Comparison of ENCODE assay signal across 35 cellular contexts in genomic region chr6:138018297-138018696, GRCh38.
DNase-seq lines count a peak whose midpoint lies in the region; ATAC-seq, FAIRE-seq and TF ChIP-seq lines count a peak whose summit lies in the region.
"Had no signal": no experiment of that assay in that cellular context is flagged by ENCODE, and none has a peak within 500 bp of the region (broad histone marks: within the 10 kb centered on the region; RNA-seq: fewer than 3 reads in every experiment).

No MANE protein-coding gene starts in this region.

- H3K4me3 ChIP-seq in HepG2 (replicated peaks in 1 of 3; ENCODE audit: insufficient read depth in 1 of 3, low read depth in 2 of 3, low read length in 3 of 3) (no peak overlapping the region), right lobe of liver (no peak overlapping the region), Caco-2 (ENCODE audit: low read depth, low read length) (no peak overlapping the region), esophagus muscularis mucosa (no peak overlapping the region)
- H3K4me3 ChIP-seq: A549; BLaER1; BLaER1 treated with 17β-estradiol and CSF1 and Interleukin-3, amounts not matched to agents 10 nM and 100 nM had no signal

- H3K4me3 Mint-ChIP-seq in Caco-2 (ENCODE audit: unreplicated experiment): peak overlapping the region; percentile 48
- H3K4me3 Mint-ChIP-seq: B cell; CD14-positive monocyte; CD4-positive, alpha-beta memory T cell; CD4-positive, alpha-beta T cell; CD4-positive, CD25-positive, alpha-beta regulatory T cell; CD8-positive, alpha-beta memory T cell; CD8-positive, alpha-beta T cell had no signal

- H3K79me2 ChIP-seq in HepG2 (ENCODE audit: insufficient read depth, low read length): no peaks in the 10 kb centered on the region

- in situ Hi-C loops in HepG2 (cut with HindIII; ENCODE audit: extremely low pct_ligation_motif_present, low pct_unique_long_range_greater_than_20kb): no loop called here

- BruUV-seq in HepG2 (replicated peaks; lab: Mats Ljungman, UMichigan) (no TSS peak), Caco-2 (replicated peaks; lab: Mats Ljungman, UMichigan) (no TSS peak)

- CTCF ChIA-PET in HepG2 (lab: Yijun Ruan, JAX; ENCODE audit: low intra/inter-chr PET ratio, low total read pairs) (no interaction called here), Caco-2 (lab: Charles Lee) (no interaction called here)

- H3K9me3 ChIP-seq in HepG2 (ENCODE audit: low read length) (no peaks in the 10 kb centered on the region), right lobe of liver (no peaks in the 10 kb centered on the region), Caco-2 (0 out of 2 replicates have a peak, but pooled peaks cover 5% of the 10 kb centered on the region), esophagus muscularis mucosa (no peaks in the 10 kb centered on the region)
- H3K9me3 ChIP-seq: A549, BE2C had no signal

- no peaks in the 10 kb centered on the region for H4K20me1 ChIP-seq in HepG2 (ENCODE audit: insufficient read depth, low read length)
- H4K20me1 ChIP-seq: BLaER1; BLaER1 treated with 17β-estradiol and CSF1 and Interleukin-3, amounts not matched to agents 10 nM and 100 nM had no signal

- TF ChIP-seq CTCF in HepG2 (CRISPR knock-in tag; IDR thresholded peaks at IDR 0.05) (no peak), right lobe of liver (IDR thresholded peaks at IDR 0.05) (no peak), Caco-2 (IDR thresholded peaks at IDR 0.05; ENCODE audit: insufficient read depth in 1 of 2, low read depth in 1 of 2, low read length in 1 of 2, severe bottlenecking in 1 of 2, unreplicated experiment in 1 of 2) (no peak), esophagus muscularis mucosa (IDR thresholded peaks at IDR 0.05) (no peak)

- DNase-seq in HepG2 (ENCODE audit: low spot score) (peak; percentile 20), right lobe of liver (no peak), Caco-2 (peak; percentile 45 to 59), GM12892 (ENCODE audit: insufficient read length) (no peak), esophagus muscularis mucosa (ENCODE audit: extremely low spot score) (peak; percentile 45), frontal cortex (ENCODE audit: low spot score in 2 of 2) (no peak)
- no peak for DNase-seq in stimulated activated CD4-positive, alpha-beta T cell treated with anti-CD3 and anti-CD28 coated beads, Interleukin-12 subunit alpha, Interleukin-12 subunit beta, amount 100 ng/mL, for 4 hours
- DNase-seq: 8988T; ACHN; AML-193; BE2C; C1 segment of cervical spinal cord; Calu3; CD4-positive, alpha-beta memory T cell; CD4-positive, alpha-beta T cell; CD4-positive, CD25-positive, alpha-beta regulatory T cell; CD8-positive, alpha-beta memory T cell; CD8-positive, alpha-beta T cell; COR-L47; DMS 273 treated with DMSO at 0.1 percent for 48 hours; DMS153; DMS53; DMS79; DMS79 treated with DMSO at 0.1 percent for 48 hours; DND-41; EL had no signal

- H3K36me3 ChIP-seq in HepG2 (replicated peaks in 1 of 2; ENCODE audit: control insufficient read depth in 1 of 2, insufficient read depth in 2 of 2, low read length in 2 of 2) (no peaks in the 10 kb centered on the region), right lobe of liver (no peaks in the 10 kb centered on the region), Caco-2 (ENCODE audit: control insufficient read depth, insufficient read depth, low read length) (no peaks in the 10 kb centered on the region), esophagus muscularis mucosa (no peaks in the 10 kb centered on the region)
- H3K36me3 ChIP-seq: BE2C; BLaER1; BLaER1 treated with 17β-estradiol and CSF1 and Interleukin-3, amounts not matched to agents 10 nM and 100 nM had no signal

- no peak for TF ChIP-seq EP300 in HepG2 (IDR thresholded peaks at IDR 0.05; ENCODE audit: low read depth in 2 of 2, low read length in 2 of 2)
- no peak for TF ChIP-seq EP300 in HepG2 (CRISPR knock-in tag; IDR thresholded peaks at IDR 0.05; ENCODE audit: borderline replicate concordance)
- no peak for TF ChIP-seq EP300 in esophagus muscularis mucosa (IDR thresholded peaks at IDR 0.05)

- TF ChIP-seq POLR2A in HepG2 (IDR thresholded peaks at IDR 0.05; ENCODE audit: insufficient read depth in 1 of 2, low read depth in 2 of 2, low read length in 2 of 2) (no peak), right lobe of liver (IDR thresholded peaks at IDR 0.05) (no peak), GM12892 (IDR thresholded peaks at IDR 0.05; ENCODE audit: low read depth, low read length) (no peak), esophagus muscularis mucosa (IDR thresholded peaks at IDR 0.05; ENCODE audit: low read depth) (no peak)

- H3K27ac Mint-ChIP-seq in Caco-2 (ENCODE audit: unreplicated experiment): peak overlapping the region; percentile 96
- H3K27ac Mint-ChIP-seq: B cell; CD14-positive monocyte; CD4-positive, alpha-beta memory T cell; CD4-positive, alpha-beta T cell; CD4-positive, CD25-positive, alpha-beta regulatory T cell; CD8-positive, alpha-beta memory T cell; CD8-positive, alpha-beta T cell had no signal

- peaks cover 13% of the 10 kb centered on the region for H3K4me1 ChIP-seq in HepG2 (ENCODE audit: insufficient read depth, low read length)
- H3K4me1 ChIP-seq in right lobe of liver: no peaks in the 10 kb centered on the region
- H3K4me1 ChIP-seq in Caco-2: peaks cover 57% of the 10 kb centered on the region
- no peaks in the 10 kb centered on the region for H3K4me1 ChIP-seq in esophagus muscularis mucosa
- H3K4me1 ChIP-seq: A549, BE2C, BLaER1 had no signal

- FAIRE-seq in HepG2 (lab: Jason Lieb, UNC) (no peak), GM12892 (lab: Jason Lieb, UNC) (peak; percentile 14), frontal cortex (lab: Jason Lieb, UNC) (no peak)
- FAIRE-seq: A549, D721Med had no signal

- intact Hi-C loops in HepG2 (cut with micrococcal nuclease; ENCODE audit: unreplicated experiment): no loop called here
- intact Hi-C loops in right lobe of liver (cut with DNase I): no loop called here
- intact Hi-C loops in Caco-2 (cut with micrococcal nuclease; ENCODE audit: unreplicated experiment): loop anchor here (1.0 kb wide), 1 partner anchor 358 kb away; no protein-coding TSS in a partner anchor
- intact Hi-C loops in esophagus muscularis mucosa (cut with DNase I): no loop called here

- H3K27me3 ChIP-seq in HepG2 (ENCODE audit: control insufficient read depth in 1 of 2, insufficient read depth in 2 of 2, low read length in 2 of 2) (no peaks in the 10 kb centered on the region; a peak in 2 of 5 replicates), right lobe of liver (no peaks in the 10 kb centered on the region), Caco-2 (replicated peaks; ENCODE audit: control insufficient read depth, insufficient read depth, low read length) (no peaks in the 10 kb centered on the region), esophagus muscularis mucosa (no peaks in the 10 kb centered on the region)
- H3K27me3 ChIP-seq: BE2C; BLaER1; BLaER1 treated with 17β-estradiol and CSF1 and Interleukin-3, amounts not matched to agents 10 nM and 100 nM had no signal

- H3K36me3 Mint-ChIP-seq in Caco-2 (ENCODE audit: insufficient read depth, unreplicated experiment): peaks cover 26% of the 10 kb centered on the region
- H3K36me3 Mint-ChIP-seq: CD14-positive monocyte; CD4-positive, alpha-beta memory T cell; CD4-positive, CD25-positive, alpha-beta regulatory T cell; CD8-positive, alpha-beta memory T cell; CD8-positive, alpha-beta T cell had no signal

- H3K27ac ChIP-seq in HepG2 (ENCODE audit: extremely low read length, insufficient read depth, low read length) (no peak overlapping the region), right lobe of liver (no peak overlapping the region), esophagus muscularis mucosa (replicated peaks in 1 of 4) (no peak overlapping the region)
- H3K27ac ChIP-seq: 22Rv1; A549; BLaER1; BLaER1 treated with 17β-estradiol and CSF1 and Interleukin-3, amounts not matched to agents 10 nM and 100 nM; C4-2B had no signal

- H2AFZ ChIP-seq in HepG2 (ENCODE audit: low read length): no peak overlapping the region

- no peak overlapping the region for H3K9ac ChIP-seq in HepG2 (ENCODE audit: insufficient read depth, low read depth, low read length)
- H3K9ac ChIP-seq: BLaER1; BLaER1 treated with 17β-estradiol and CSF1 and Interleukin-3, amounts not matched to agents 10 nM and 100 nM had no signal

- ATAC-seq in HepG2 (peak; percentile 47; the same call in 2 of the 3 replicates), right lobe of liver (no peak), GM19395 (IDR thresholded peaks at IDR 0.05; ENCODE audit: unreplicated experiment) (no peak)
- ATAC-seq: A549; CD8-positive, alpha-beta T cell had no signal

- H3K4me2 ChIP-seq in HepG2 (ENCODE audit: low read depth, low read length): no peak overlapping the region
- H3K4me2 ChIP-seq: A549; BLaER1; BLaER1 treated with 17β-estradiol and CSF1 and Interleukin-3, amounts not matched to agents 10 nM and 100 nM had no signal

- peaks cover 31% of the 10 kb centered on the region for H3K9me3 Mint-ChIP-seq in Caco-2 (ENCODE audit: unreplicated experiment)
- H3K9me3 Mint-ChIP-seq: CD4-positive, alpha-beta memory T cell; CD4-positive, alpha-beta T cell; CD8-positive, alpha-beta memory T cell; CD8-positive, alpha-beta T cell had no signal

- POLR2A ChIA-PET in HepG2 (lab: Yijun Ruan, JAX): no interaction called here
- POLR2A ChIA-PET in Caco-2 (lab: Charles Lee): no interaction called here

- TF ChIP-seq RAD21 in HepG2 (CRISPR knock-in tag; IDR thresholded peaks at IDR 0.05): no peak

- no peaks in the 10 kb centered on the region for H3K27me3 Mint-ChIP-seq in Caco-2 (ENCODE audit: insufficient read depth, unreplicated experiment)

- peaks cover 36% of the 10 kb centered on the region for H3K4me1 Mint-ChIP-seq in Caco-2 (ENCODE audit: low read depth, unreplicated experiment)
- H3K4me1 Mint-ChIP-seq: B cell; CD4-positive, alpha-beta memory T cell; CD4-positive, CD25-positive, alpha-beta regulatory T cell; CD8-positive, alpha-beta memory T cell had no signal

TF ChIP-seq in HepG2, 621 proteins besides CTCF, POLR2A, EP300 and RAD21 (continues in another document):
- TF ChIP-seq ZBTB26 (CRISPR knock-in tag; IDR thresholded peaks at IDR 0.05; ENCODE audit: borderline replicate concordance): no peak
- no peak for TF ChIP-seq SNAI1 (CRISPR knock-in tag; IDR thresholded peaks at IDR 0.05; ENCODE audit: borderline replicate concordance)
- no peak for TF ChIP-seq ZNF501 (CRISPR knock-in tag; IDR thresholded peaks at IDR 0.05)

Comparison
In these comparisons a context has a peak if more than half of its experiments do, and no peak if none do; other contexts are left out.
1. DNase-seq: peak in HepG2 (single experiment), Caco-2 (2 of 2) and esophagus muscularis mucosa (single experiment); none in right lobe of liver (0 of 3), GM12892 (single experiment), frontal cortex (0 of 2) and stimulated activated CD4-positive, alpha-beta T cell treated with anti-CD3 and anti-CD28 coated beads, Interleukin-12 subunit alpha, Interleukin-12 subunit beta, amount 100 ng/mL, for 4 hours (single experiment).